Comparison of ENCODE assay signal across 7 cellular contexts in genomic region chr17:35045458-35045979, GRCh38. TPM values are rescaled to one million over a fixed set of nuclear protein-coding genes. Genes with fewer than 3 reads are reported as not detected.
A peak's percentile ranks its signal among the peaks of the same experiment; 100 is the strongest.
DNase-seq lines count a peak whose midpoint lies in the region; ATAC-seq, FAIRE-seq and TF ChIP-seq lines count a peak whose summit lies in the region.
"Not testable (repeated sequence)": the region's sequence is repeated elsewhere in the genome, so short reads cannot be mapped to it uniquely, and the experiment has no call there.

No MANE protein-coding gene starts in this region.

- FAIRE-seq in small intestine (lab: Jason Lieb, UNC): not testable (repeated sequence)

- 17 to 66% (median 35%) methylated on average over 13 of the region's 13 CpGs for WGBS in small intestine, 3 donors

- H3K4me3 ChIP-seq in OCI-LY3 (ENCODE audit: low read length): peak overlapping the region; percentile 76
- H3K4me3 ChIP-seq in mucosa of descending colon; small intestine (ENCODE audit: low read depth in 1 of 2, low read length in 2 of 2): not testable (repeated sequence)

- H3K4me2 ChIP-seq in OCI-LY3 (ENCODE audit: low read length): peak overlapping the region; percentile 96

- POLR2A ChIA-PET in activated CD4-positive, alpha-beta memory T cell treated with anti-CD3 and anti-CD28 coated beads for 36 hours (lab: Charles Lee): interaction anchor here (0.7 to 2.1 kb wide), 2 partner anchors 23 to 90 kb away, joined by 3 to 23 read pairs; no protein-coding TSS in a partner anchor

- not testable (repeated sequence) for TF ChIP-seq CTCF in Calu3 (IDR thresholded peaks at IDR 0.05; ENCODE audit: unreplicated experiment); OCI-LY3 (IDR thresholded peaks at IDR 0.05; ENCODE audit: low read depth, low read length); mucosa of descending colon (IDR thresholded peaks at IDR 0.05)

- H3K27ac Mint-ChIP-seq in Calu3 (ENCODE audit: unreplicated experiment): peak overlapping the region; percentile 92
- H3K27ac Mint-ChIP-seq in activated CD4-positive, alpha-beta memory T cell treated with anti-CD3 and anti-CD28 coated beads for 36 hours: peak overlapping the region; percentile 94
- H3K27ac Mint-ChIP-seq in activated naive CD4-positive, alpha-beta T cell treated with anti-CD3 and anti-CD28 coated beads for 36 hours: peak overlapping the region; percentile 94
- H3K27ac Mint-ChIP-seq in central memory CD8-positive, alpha-beta T cell (ENCODE audit: low read depth): peak overlapping the region; percentile 96

- H3K27ac ChIP-seq in OCI-LY3 (ENCODE audit: low read length) (peak overlapping the region; percentile 98), small intestine (ENCODE audit: low read depth in 1 of 2, low read length in 1 of 2) (peak overlapping the region; percentile 57 to 70)

- intact Hi-C loops in Calu3 (cut with micrococcal nuclease; ENCODE audit: unreplicated experiment): loop anchor here (1.0 kb wide), 1 partner anchor 27 kb away; no protein-coding TSS in a partner anchor
- intact Hi-C loops in activated CD4-positive, alpha-beta memory T cell treated with anti-CD3 and anti-CD28 coated beads for 36 hours (cut with micrococcal nuclease); activated naive CD4-positive, alpha-beta T cell treated with anti-CD3 and anti-CD28 coated beads for 36 hours (cut with micrococcal nuclease); mucosa of descending colon (cut with DNase I, micrococcal nuclease): not testable (repeated sequence)

- BruUV-seq in Calu3 (replicated peaks; lab: Mats Ljungman, UMichigan): not testable (repeated sequence)

- ATAC-seq in central memory CD8-positive, alpha-beta T cell (replicated peaks; ENCODE audit: extremely low read depth, poor library complexity, severe bottlenecking): not testable (repeated sequence)
- peak; percentile 39 for ATAC-seq in mucosa of descending colon

- CTCF ChIA-PET in Calu3 (lab: Charles Lee): interaction anchor here (0.7 kb wide), 1 partner anchor 29 kb away, joined by 4 read pairs; no protein-coding TSS in a partner anchor
- CTCF ChIA-PET in activated CD4-positive, alpha-beta memory T cell treated with anti-CD3 and anti-CD28 coated beads for 36 hours (lab: Charles Lee): interaction anchor here (1.9 kb wide), 1 partner anchor 28 kb away, joined by 6 read pairs; no protein-coding TSS in a partner anchor
- CTCF ChIA-PET in activated naive CD4-positive, alpha-beta T cell treated with anti-CD3 and anti-CD28 coated beads for 36 hours (lab: Charles Lee): interaction anchor here (1.2 to 1.9 kb wide), 2 partner anchors 23 to 44 kb away, joined by 3 to 5 read pairs; no protein-coding TSS in a partner anchor

- H3K9me3 Mint-ChIP-seq in Calu3 (ENCODE audit: low read depth, unreplicated experiment); activated CD4-positive, alpha-beta memory T cell treated with anti-CD3 and anti-CD28 coated beads for 36 hours; activated naive CD4-positive, alpha-beta T cell treated with anti-CD3 and anti-CD28 coated beads for 36 hours; central memory CD8-positive, alpha-beta T cell: not testable (repeated sequence)

- H3K36me3 ChIP-seq in OCI-LY3 (replicated peaks; ENCODE audit: low read depth, low read length): peaks cover 17% of the 10 kb centered on the region
- H3K36me3 ChIP-seq in mucosa of descending colon (ENCODE audit: low read depth); small intestine (ENCODE audit: control insufficient read depth in 2 of 2, insufficient read depth in 2 of 2, low read length in 2 of 2): not testable (repeated sequence)

- not testable (repeated sequence) for H2AFZ ChIP-seq in OCI-LY3 (ENCODE audit: low read depth, low read length)

- peak overlapping the region; percentile 76 for H3K9ac ChIP-seq in OCI-LY3 (ENCODE audit: low read length)

- peaks cover 87% of the 10 kb centered on the region for H3K4me1 ChIP-seq in OCI-LY3 (ENCODE audit: low read length)
- H3K4me1 ChIP-seq in mucosa of descending colon (ENCODE audit: low read depth): peaks cover 32% of the 10 kb centered on the region
- H3K4me1 ChIP-seq in small intestine (ENCODE audit: control insufficient read depth in 2 of 2, insufficient read depth in 1 of 2, low read depth in 1 of 2, low read length in 1 of 2): peaks cover 5 to 13% of the 10 kb centered on the region in 2 donors

- DNase-seq in Calu3 (peak; percentile 29), small intestine (peak; percentile 71)
- not testable (repeated sequence) for DNase-seq in activated CD4-positive, alpha-beta memory T cell treated with anti-CD3 and anti-CD28 coated beads for 36 hours; activated naive CD4-positive, alpha-beta T cell treated with anti-CD3 and anti-CD28 coated beads for 36 hours; central memory CD8-positive, alpha-beta T cell (ENCODE audit: low spot score in 2 of 2); mucosa of descending colon

- H3K79me2 ChIP-seq in OCI-LY3 (ENCODE audit: low read length): peaks cover 75% of the 10 kb centered on the region

- not testable (repeated sequence) for H3K27me3 Mint-ChIP-seq in Calu3 (ENCODE audit: unreplicated experiment); activated CD4-positive, alpha-beta memory T cell treated with anti-CD3 and anti-CD28 coated beads for 36 hours; activated naive CD4-positive, alpha-beta T cell treated with anti-CD3 and anti-CD28 coated beads for 36 hours (ENCODE audit: low read depth); central memory CD8-positive, alpha-beta T cell

- H3K4me3 Mint-ChIP-seq in Calu3 (ENCODE audit: low read depth, unreplicated experiment): peak overlapping the region; percentile 61
- peak overlapping the region; percentile 72 for H3K4me3 Mint-ChIP-seq in activated CD4-positive, alpha-beta memory T cell treated with anti-CD3 and anti-CD28 coated beads for 36 hours
- peak overlapping the region; percentile 77 for H3K4me3 Mint-ChIP-seq in activated naive CD4-positive, alpha-beta T cell treated with anti-CD3 and anti-CD28 coated beads for 36 hours
- peak overlapping the region; percentile 74 for H3K4me3 Mint-ChIP-seq in central memory CD8-positive, alpha-beta T cell

- not testable (repeated sequence) for H4K20me1 ChIP-seq in OCI-LY3 (ENCODE audit: insufficient read depth, low read length)

- peaks cover 40% of the 10 kb centered on the region for H3K4me1 Mint-ChIP-seq in Calu3 (ENCODE audit: low read depth, unreplicated experiment)
- peaks cover 60% of the 10 kb centered on the region for H3K4me1 Mint-ChIP-seq in activated CD4-positive, alpha-beta memory T cell treated with anti-CD3 and anti-CD28 coated beads for 36 hours (ENCODE audit: low read depth)
- peaks cover 64% of the 10 kb centered on the region for H3K4me1 Mint-ChIP-seq in activated naive CD4-positive, alpha-beta T cell treated with anti-CD3 and anti-CD28 coated beads for 36 hours (ENCODE audit: low read depth)
- H3K4me1 Mint-ChIP-seq in central memory CD8-positive, alpha-beta T cell: peaks cover 62% of the 10 kb centered on the region

- H3K36me3 Mint-ChIP-seq in Calu3 (ENCODE audit: insufficient read depth, unreplicated experiment): peaks cover 18% of the 10 kb centered on the region
- H3K36me3 Mint-ChIP-seq in activated CD4-positive, alpha-beta memory T cell treated with anti-CD3 and anti-CD28 coated beads for 36 hours; activated naive CD4-positive, alpha-beta T cell treated with anti-CD3 and anti-CD28 coated beads for 36 hours (ENCODE audit: low read depth): not testable (repeated sequence)
- peaks cover 15% of the 10 kb centered on the region for H3K36me3 Mint-ChIP-seq in central memory CD8-positive, alpha-beta T cell (ENCODE audit: insufficient read depth)

- H3K9me3 ChIP-seq in OCI-LY3 (ENCODE audit: insufficient read depth, low read length); mucosa of descending colon; small intestine (ENCODE audit: control insufficient read depth, low read depth): not testable (repeated sequence)

- H3K27me3 ChIP-seq in OCI-LY3 (ENCODE audit: low read depth, low read length); small intestine (ENCODE audit: control insufficient read depth in 2 of 2, insufficient read depth in 2 of 2, low read length in 2 of 2): not testable (repeated sequence)

RNA-seq across cellular contexts. Expression of gene RFFL, which starts 18.0 kb away (rescaled TPM):
- total RNA-seq in Calu3 (2022) (29.2 and 35.8 TPM in 2 replicates), mucosa of descending colon (10 to 100 TPM; 45.2 to 69.1 (median 64.1) TPM)
- total RNA-seq in activated CD4-positive, alpha-beta memory T cell treated with anti-CD3 and anti-CD28 coated beads for 36 hours: 10 to 100 TPM; 30.5 to 32.8 TPM
- 10 to 100 TPM; 17.8 to 18.2 TPM for total RNA-seq in activated naive CD4-positive, alpha-beta T cell treated with anti-CD3 and anti-CD28 coated beads for 36 hours
- polyA plus RNA-seq in small intestine: 10 to 100 TPM in 2 of 3 donors, 1 to 10 TPM in 1; 10.0 to 18.5 (median 15.2) TPM
